17 cellular contexts compared by ENCODE assay signal in the genomic region with DNA sequence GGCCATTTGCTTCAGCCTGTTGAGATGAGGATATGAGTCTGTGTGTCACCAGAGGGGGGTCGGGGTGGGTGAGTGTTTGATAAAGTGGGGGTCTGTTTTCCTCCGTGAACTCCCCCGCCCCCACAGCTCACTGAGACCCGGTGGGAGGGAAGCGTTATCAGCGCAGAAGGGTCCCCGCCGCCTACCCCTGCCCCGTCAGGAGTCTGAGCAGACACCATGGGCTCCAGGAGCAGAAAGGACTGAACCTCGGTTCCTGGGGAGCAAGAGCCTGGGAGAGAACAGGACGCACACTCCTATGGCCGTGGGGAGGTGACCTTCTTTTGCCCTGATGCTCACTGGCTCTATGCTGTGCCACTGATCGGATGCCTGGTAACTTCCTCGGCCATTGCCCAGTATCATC.
"Had no signal": no experiment of that assay in that cellular context is flagged by ENCODE, and none has a peak within 500 bp of the region (broad histone marks: within the 10 kb centered on the region; RNA-seq: fewer than 3 reads in every experiment).

No MANE protein-coding gene starts in this region.

- ATAC-seq: activated CD8-positive, alpha-beta T cell treated with anti-CD3 and anti-CD28 coated beads for 36 hours; activated T-helper 17 cell treated with anti-CD3 and anti-CD28 coated beads, Interleukin-2, amount 50 U/mL, for 72 hours; foreskin keratinocyte; left lobe of liver; stimulated activated naive CD8-positive, alpha-beta T cell treated with anti-CD3 and anti-CD28 coated beads, Interleukin-15, Interleukin-2, amounts not matched to agents 100 U/mL and 50 U/mL, for 24 hours; T-cell had no signal

- FAIRE-seq: islet of Langerhans had no signal

- H3K27me3 Mint-ChIP-seq: activated CD4-positive, alpha-beta T cell treated with anti-CD3 and anti-CD28 coated beads, Interleukin-2, amount 10 ng/mL, durations not matched to agents 24 days and 14 days had no signal

- H3K4me3 ChIP-seq: coronary artery, tibial nerve, vagina had no signal

- H3K4me1 Mint-ChIP-seq: activated CD4-positive, alpha-beta T cell treated with anti-CD3 and anti-CD28 coated beads, Interleukin-2, amount 10 ng/mL, durations not matched to agents 24 days and 14 days; activated T-helper 17 cell treated with anti-CD3 and anti-CD28 coated beads, Interleukin-2, amount 50 U/mL, for 72 hours; central memory CD8-positive, alpha-beta T cell; T-cell had no signal

- H3K9me3 ChIP-seq: tibial nerve, vagina had no signal

- H3K27me3 ChIP-seq: vagina had no signal

- H3K4me3 Mint-ChIP-seq: activated CD4-positive, alpha-beta T cell treated with anti-CD3 and anti-CD28 coated beads, Interleukin-2, amount 10 ng/mL, durations not matched to agents 24 days and 14 days; activated CD8-positive, alpha-beta T cell treated with anti-CD3 and anti-CD28 coated beads for 36 hours; activated naive CD4-positive, alpha-beta T cell treated with anti-CD3 and anti-CD28 coated beads for 36 hours; activated T-helper 17 cell treated with anti-CD3 and anti-CD28 coated beads, Interleukin-2, amount 50 U/mL, for 72 hours; central memory CD8-positive, alpha-beta T cell; T-cell had no signal

- H3K4me1 ChIP-seq: foreskin keratinocyte, vagina had no signal

- H3K36me3 Mint-ChIP-seq: T-cell had no signal

- H3K9me3 Mint-ChIP-seq: activated CD4-positive, alpha-beta T cell treated with anti-CD3 and anti-CD28 coated beads, Interleukin-2, amount 10 ng/mL, durations not matched to agents 24 days and 14 days; activated CD8-positive, alpha-beta T cell treated with anti-CD3 and anti-CD28 coated beads for 36 hours; activated naive CD4-positive, alpha-beta T cell treated with anti-CD3 and anti-CD28 coated beads for 36 hours; activated T-helper 17 cell treated with anti-CD3 and anti-CD28 coated beads, Interleukin-2, amount 50 U/mL, for 72 hours; central memory CD8-positive, alpha-beta T cell; T-cell had no signal

- DNase-seq: activated CD4-positive, alpha-beta T cell treated with anti-CD3 and anti-CD28 coated beads, Interleukin-2, amount 10 ng/mL, durations not matched to agents 24 days and 14 days; activated CD8-positive, alpha-beta T cell treated with anti-CD3 and anti-CD28 coated beads for 36 hours; activated naive CD4-positive, alpha-beta T cell treated with anti-CD3 and anti-CD28 coated beads for 36 hours; activated T-cell treated with anti-CD3 and anti-CD28 coated beads, Interleukin-2, amount 50 U/mL, for 1 hour; brain microvascular endothelial cell; foreskin keratinocyte; hippocampal formation; mammary epithelial cell; stimulated activated naive CD8-positive, alpha-beta T cell treated with anti-CD3 and anti-CD28 coated beads, Interleukin-15, Interleukin-2, amounts not matched to agents 100 U/mL and 50 U/mL, for 24 hours; T-cell had no signal

- H3K27ac Mint-ChIP-seq: activated CD4-positive, alpha-beta T cell treated with anti-CD3 and anti-CD28 coated beads, Interleukin-2, amount 10 ng/mL, durations not matched to agents 24 days and 14 days; activated CD8-positive, alpha-beta T cell treated with anti-CD3 and anti-CD28 coated beads for 36 hours; activated naive CD4-positive, alpha-beta T cell treated with anti-CD3 and anti-CD28 coated beads for 36 hours; activated T-helper 17 cell treated with anti-CD3 and anti-CD28 coated beads, Interleukin-2, amount 50 U/mL, for 72 hours; T-cell had no signal

- H3K36me3 ChIP-seq: brain microvascular endothelial cell, tibial nerve, vagina had no signal

- H3K27ac ChIP-seq: brain microvascular endothelial cell, coronary artery, foreskin keratinocyte, tibial nerve, vagina had no signal
